1 cellular context compared by ENCODE assay signal in genomic region chr2:241571821-241572620, GRCh38.
TF ChIP-seq lines count a peak whose summit lies in the region.

No MANE protein-coding gene starts in this region.

TF ChIP-seq in WTC11, 78 proteins besides CTCF, POLR2A, EP300 and RAD21 (continued from another document):
- no peak for TF ChIP-seq FOXP4 (CRISPR knock-in tag; IDR thresholded peaks at IDR 0.05)
TF ChIP-seq in WTC11: peak in this region for 0.
